Comparison of ENCODE assay signal across 1 cellular context in the genomic region with DNA sequence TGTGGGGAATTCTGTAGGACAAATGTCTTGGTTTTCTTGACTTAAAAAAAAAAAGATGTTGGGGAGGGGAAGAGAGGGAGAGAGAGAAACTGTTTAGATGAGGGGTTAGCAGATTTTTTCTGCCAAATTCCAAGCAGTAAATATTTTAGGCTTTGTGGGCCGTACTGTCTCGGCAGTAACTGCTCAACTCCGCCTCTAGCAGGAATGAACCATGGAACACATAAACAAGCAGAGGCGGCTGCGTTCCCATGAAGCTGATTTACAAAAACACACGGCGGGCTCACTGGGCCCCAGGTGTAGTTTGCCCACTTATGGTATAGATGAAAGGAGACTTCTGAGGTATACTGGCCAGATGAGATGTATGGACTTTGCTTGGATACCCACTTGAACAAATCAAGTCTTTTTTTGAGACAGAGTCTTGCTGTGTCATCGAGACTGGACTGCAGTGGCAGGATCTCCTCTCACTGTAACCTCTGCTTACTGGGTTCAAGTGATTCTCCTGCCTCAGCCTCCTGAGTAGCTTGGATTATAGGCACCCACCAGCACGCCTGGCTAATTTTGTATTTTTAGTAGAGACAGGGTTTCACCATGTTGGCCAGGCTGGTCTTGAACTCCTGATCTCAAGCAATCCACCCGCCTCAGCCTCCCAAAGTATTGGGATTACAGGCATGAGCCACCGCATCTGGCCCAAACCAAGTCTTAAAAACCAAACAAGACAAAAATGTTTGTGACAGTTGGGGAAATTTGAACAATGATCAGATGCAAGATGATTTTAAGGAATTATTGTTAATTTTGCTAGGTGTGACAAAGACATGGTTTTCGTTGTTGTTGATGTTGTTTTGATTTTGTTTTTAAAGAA.
TF ChIP-seq lines count a peak whose summit lies in the region.

No MANE protein-coding gene starts in this region.

TF ChIP-seq in HepG2, 621 proteins besides CTCF, POLR2A, EP300 and RAD21:
- TF ChIP-seq, protein P1, sequence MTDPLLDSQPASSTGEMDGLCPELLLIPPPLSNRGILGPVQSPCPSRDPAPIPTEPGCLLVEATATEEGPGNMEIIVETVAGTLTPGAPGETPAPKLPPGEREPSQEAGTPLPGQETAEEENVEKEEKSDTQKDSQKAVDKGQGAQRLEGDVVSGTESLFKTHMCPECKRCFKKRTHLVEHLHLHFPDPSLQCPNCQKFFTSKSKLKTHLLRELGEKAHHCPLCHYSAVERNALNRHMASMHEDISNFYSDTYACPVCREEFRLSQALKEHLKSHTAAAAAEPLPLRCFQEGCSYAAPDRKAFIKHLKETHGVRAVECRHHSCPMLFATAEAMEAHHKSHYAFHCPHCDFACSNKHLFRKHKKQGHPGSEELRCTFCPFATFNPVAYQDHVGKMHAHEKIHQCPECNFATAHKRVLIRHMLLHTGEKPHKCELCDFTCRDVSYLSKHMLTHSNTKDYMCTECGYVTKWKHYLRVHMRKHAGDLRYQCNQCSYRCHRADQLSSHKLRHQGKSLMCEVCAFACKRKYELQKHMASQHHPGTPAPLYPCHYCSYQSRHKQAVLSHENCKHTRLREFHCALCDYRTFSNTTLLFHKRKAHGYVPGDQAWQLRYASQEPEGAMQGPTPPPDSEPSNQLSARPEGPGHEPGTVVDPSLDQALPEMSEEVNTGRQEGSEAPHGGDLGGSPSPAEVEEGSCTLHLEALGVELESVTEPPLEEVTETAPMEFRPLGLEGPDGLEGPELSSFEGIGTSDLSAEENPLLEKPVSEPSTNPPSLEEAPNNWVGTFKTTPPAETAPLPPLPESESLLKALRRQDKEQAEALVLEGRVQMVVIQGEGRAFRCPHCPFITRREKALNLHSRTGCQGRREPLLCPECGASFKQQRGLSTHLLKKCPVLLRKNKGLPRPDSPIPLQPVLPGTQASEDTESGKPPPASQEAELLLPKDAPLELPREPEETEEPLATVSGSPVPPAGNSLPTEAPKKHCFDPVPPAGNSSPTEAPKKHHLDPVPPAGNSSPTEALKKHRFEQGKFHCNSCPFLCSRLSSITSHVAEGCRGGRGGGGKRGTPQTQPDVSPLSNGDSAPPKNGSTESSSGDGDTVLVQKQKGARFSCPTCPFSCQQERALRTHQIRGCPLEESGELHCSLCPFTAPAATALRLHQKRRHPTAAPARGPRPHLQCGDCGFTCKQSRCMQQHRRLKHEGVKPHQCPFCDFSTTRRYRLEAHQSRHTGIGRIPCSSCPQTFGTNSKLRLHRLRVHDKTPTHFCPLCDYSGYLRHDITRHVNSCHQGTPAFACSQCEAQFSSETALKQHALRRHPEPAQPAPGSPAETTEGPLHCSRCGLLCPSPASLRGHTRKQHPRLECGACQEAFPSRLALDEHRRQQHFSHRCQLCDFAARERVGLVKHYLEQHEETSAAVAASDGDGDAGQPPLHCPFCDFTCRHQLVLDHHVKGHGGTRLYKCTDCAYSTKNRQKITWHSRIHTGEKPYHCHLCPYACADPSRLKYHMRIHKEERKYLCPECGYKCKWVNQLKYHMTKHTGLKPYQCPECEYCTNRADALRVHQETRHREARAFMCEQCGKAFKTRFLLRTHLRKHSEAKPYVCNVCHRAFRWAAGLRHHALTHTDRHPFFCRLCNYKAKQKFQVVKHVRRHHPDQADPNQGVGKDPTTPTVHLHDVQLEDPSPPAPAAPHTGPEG (CRISPR knock-in tag; IDR thresholded peaks at IDR 0.05): no peak
- TF ChIP-seq, protein P2, sequence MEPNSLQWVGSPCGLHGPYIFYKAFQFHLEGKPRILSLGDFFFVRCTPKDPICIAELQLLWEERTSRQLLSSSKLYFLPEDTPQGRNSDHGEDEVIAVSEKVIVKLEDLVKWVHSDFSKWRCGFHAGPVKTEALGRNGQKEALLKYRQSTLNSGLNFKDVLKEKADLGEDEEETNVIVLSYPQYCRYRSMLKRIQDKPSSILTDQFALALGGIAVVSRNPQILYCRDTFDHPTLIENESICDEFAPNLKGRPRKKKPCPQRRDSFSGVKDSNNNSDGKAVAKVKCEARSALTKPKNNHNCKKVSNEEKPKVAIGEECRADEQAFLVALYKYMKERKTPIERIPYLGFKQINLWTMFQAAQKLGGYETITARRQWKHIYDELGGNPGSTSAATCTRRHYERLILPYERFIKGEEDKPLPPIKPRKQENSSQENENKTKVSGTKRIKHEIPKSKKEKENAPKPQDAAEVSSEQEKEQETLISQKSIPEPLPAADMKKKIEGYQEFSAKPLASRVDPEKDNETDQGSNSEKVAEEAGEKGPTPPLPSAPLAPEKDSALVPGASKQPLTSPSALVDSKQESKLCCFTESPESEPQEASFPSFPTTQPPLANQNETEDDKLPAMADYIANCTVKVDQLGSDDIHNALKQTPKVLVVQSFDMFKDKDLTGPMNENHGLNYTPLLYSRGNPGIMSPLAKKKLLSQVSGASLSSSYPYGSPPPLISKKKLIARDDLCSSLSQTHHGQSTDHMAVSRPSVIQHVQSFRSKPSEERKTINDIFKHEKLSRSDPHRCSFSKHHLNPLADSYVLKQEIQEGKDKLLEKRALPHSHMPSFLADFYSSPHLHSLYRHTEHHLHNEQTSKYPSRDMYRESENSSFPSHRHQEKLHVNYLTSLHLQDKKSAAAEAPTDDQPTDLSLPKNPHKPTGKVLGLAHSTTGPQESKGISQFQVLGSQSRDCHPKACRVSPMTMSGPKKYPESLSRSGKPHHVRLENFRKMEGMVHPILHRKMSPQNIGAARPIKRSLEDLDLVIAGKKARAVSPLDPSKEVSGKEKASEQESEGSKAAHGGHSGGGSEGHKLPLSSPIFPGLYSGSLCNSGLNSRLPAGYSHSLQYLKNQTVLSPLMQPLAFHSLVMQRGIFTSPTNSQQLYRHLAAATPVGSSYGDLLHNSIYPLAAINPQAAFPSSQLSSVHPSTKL (CRISPR knock-in tag; IDR thresholded peaks at IDR 0.05): no peak
- TF ChIP-seq SMAD3 (CRISPR knock-in tag; IDR thresholded peaks at IDR 0.05) (no peak), SYNCRIP (IDR thresholded peaks at IDR 0.05; ENCODE audit: insufficient read depth, low read depth, low read length) (no peak), HMG20A (CRISPR knock-in tag; IDR thresholded peaks at IDR 0.05; ENCODE audit: borderline replicate concordance) (no peak), TGIF2 (CRISPR knock-in tag; IDR thresholded peaks at IDR 0.05) (no peak), ZNF775 (CRISPR knock-in tag; IDR thresholded peaks at IDR 0.05; ENCODE audit: borderline replicate concordance) (no peak)
TF ChIP-seq in HepG2: peak in this region for 0.
